In genomic region chr1:201970334-201971159, GRCh38 we compare ENCODE assay signal across 1 cellular context.
TF ChIP-seq lines count a peak whose summit lies in the region.

No MANE protein-coding gene starts in this region.

TF ChIP-seq in H1, 55 proteins besides CTCF, POLR2A, EP300 and RAD21:
- peak; percentile 18; the same call in 1 of the 2 replicates for TF ChIP-seq POLR2AphosphoS5 (IDR thresholded peaks at IDR 0.05; ENCODE audit: low read depth, low read length)
- TF ChIP-seq SUZ12 (IDR thresholded peaks at IDR 0.05; ENCODE audit: low read length): no peak
